ENCODE assay signal across 2 cellular contexts in genomic region chr1:201025571-201026002, GRCh38.
TF ChIP-seq lines count a peak whose summit lies in the region.

No MANE protein-coding gene starts in this region.

TF ChIP-seq in Ishikawa, 13 proteins besides CTCF, POLR2A, EP300 and RAD21 (continued from another document):
- TF ChIP-seq YY1 (IDR thresholded peaks at IDR 0.05; ENCODE audit: low read depth) (no peak), CREB1 (IDR thresholded peaks at IDR 0.05; ENCODE audit: low read depth) (no peak), TAF1 (IDR thresholded peaks at IDR 0.05; ENCODE audit: low read depth) (no peak), TCF12 (IDR thresholded peaks at IDR 0.05; ENCODE audit: low read depth) (no peak), TEAD4 (IDR thresholded peaks at IDR 0.05) (no peak), FOXM1 (IDR thresholded peaks at IDR 0.05; ENCODE audit: borderline replicate concordance, low read depth) (no peak), MAX (IDR thresholded peaks at IDR 0.05) (no peak), EGR1 (IDR thresholded peaks at IDR 0.05) (no peak), REST (IDR thresholded peaks at IDR 0.05; ENCODE audit: low read depth) (no peak), ZBTB7A (IDR thresholded peaks at IDR 0.05; ENCODE audit: low read depth) (no peak), NFIC (IDR thresholded peaks at IDR 0.05) (no peak), USF1 (IDR thresholded peaks at IDR 0.05) (no peak)
TF ChIP-seq in Ishikawa: peak in this region for 0.

TF ChIP-seq in GM12878, 131 proteins besides CTCF, POLR2A, EP300 and RAD21 (continued from another document and continues in another):
- TF ChIP-seq PRDM15 (CRISPR knock-in tag; IDR thresholded peaks at IDR 0.05): no peak
- peak; percentile 75 for TF ChIP-seq JUNB (IDR thresholded peaks at IDR 0.05)
- no peak for TF ChIP-seq SP1 (IDR thresholded peaks at IDR 0.05; ENCODE audit: low read depth, low read length)
- no peak for TF ChIP-seq HDAC2 (IDR thresholded peaks at IDR 0.05)
- TF ChIP-seq PAX8 (IDR thresholded peaks at IDR 0.05): no peak
- TF ChIP-seq ZZZ3 (IDR thresholded peaks at IDR 0.05; ENCODE audit: control insufficient read depth, insufficient read length, low read depth): no peak
- TF ChIP-seq RUNX3 (IDR thresholded peaks at IDR 0.05; ENCODE audit: low read length): no peak
- TF ChIP-seq ZBTB4 (CRISPR knock-in tag; IDR thresholded peaks at IDR 0.05): no peak
- peak; percentile 84 for TF ChIP-seq EED (IDR thresholded peaks at IDR 0.05; ENCODE audit: low read depth)
- no peak for TF ChIP-seq TBL1XR1 (IDR thresholded peaks at IDR 0.05; ENCODE audit: low read depth, low read length)
- no peak for TF ChIP-seq MEF2A (IDR thresholded peaks at IDR 0.05; ENCODE audit: insufficient read depth, low read depth, low read length)
- no peak for TF ChIP-seq KDM1A (IDR thresholded peaks at IDR 0.05; ENCODE audit: borderline replicate concordance)
- no peak for TF ChIP-seq ASH2L (IDR thresholded peaks at IDR 0.05; ENCODE audit: borderline replicate concordance, low read depth)
- TF ChIP-seq KLF5 (IDR thresholded peaks at IDR 0.05; ENCODE audit: partially characterized antibody): no peak
- no peak for TF ChIP-seq USF2 (IDR thresholded peaks at IDR 0.05; ENCODE audit: borderline replicate concordance, low read depth, low read length)
- TF ChIP-seq MYC (IDR thresholded peaks at IDR 0.05; ENCODE audit: insufficient read depth, insufficient read length, insufficient replicate concordance, low read length, severe bottlenecking): no peak
- TF ChIP-seq KAT2A (conservative IDR thresholded peaks at IDR 0.05; ENCODE audit: control insufficient read depth, low read depth, low read length): no peak
- no peak for TF ChIP-seq EZH2 (IDR thresholded peaks at IDR 0.05; ENCODE audit: borderline replicate concordance, control insufficient read depth, low read depth, low read length)
- no peak for TF ChIP-seq YY1 (IDR thresholded peaks at IDR 0.05; ENCODE audit: low read depth, low read length)
- TF ChIP-seq IKZF2 (IDR thresholded peaks at IDR 0.05): peak in 1 of 2 experiments; percentile 21; a peak in 1 of 4 replicates
- TF ChIP-seq IKZF1 (conservative IDR thresholded peaks at IDR 0.05): peak; percentile 49
- peak; percentile 28 for TF ChIP-seq RELA (IDR thresholded peaks at IDR 0.05; ENCODE audit: borderline replicate concordance, partially characterized antibody)
- TF ChIP-seq WRNIP1 (IDR thresholded peaks at IDR 0.05; ENCODE audit: borderline replicate concordance, low read depth, low read length): no peak
- 0 out of 2 replicates have a peak, but pooled peaks have one; percentile 10 for TF ChIP-seq HDGF (IDR thresholded peaks at IDR 0.05)
- TF ChIP-seq CEBPB (IDR thresholded peaks at IDR 0.05; ENCODE audit: borderline replicate concordance in 1 of 2, low read depth in 2 of 2, low read length in 2 of 2): no peak
- TF ChIP-seq CBX5 (IDR thresholded peaks at IDR 0.05; ENCODE audit: low read depth): no peak
- TF ChIP-seq YBX1 (IDR thresholded peaks at IDR 0.05): no peak
- peak; percentile 54; the same call in 1 of the 2 replicates for TF ChIP-seq IRF4 (IDR thresholded peaks at IDR 0.05; ENCODE audit: low read depth, low read length)
- TF ChIP-seq PML (IDR thresholded peaks at IDR 0.05; ENCODE audit: low read length): no peak
- TF ChIP-seq TARDBP (IDR thresholded peaks at IDR 0.05; ENCODE audit: borderline replicate concordance): no peak
- TF ChIP-seq SKIL (IDR thresholded peaks at IDR 0.05; ENCODE audit: low read depth, poor library complexity, severe bottlenecking): no peak
- TF ChIP-seq CUX1 (IDR thresholded peaks at IDR 0.05; ENCODE audit: insufficient replicate concordance, low read depth, low read length): no peak
- TF ChIP-seq RB1 (IDR thresholded peaks at IDR 0.05; ENCODE audit: borderline replicate concordance): peak; percentile 45; the same call in 1 of the 2 replicates
- no peak for TF ChIP-seq ZNF622 (IDR thresholded peaks at IDR 0.05)
- no peak for TF ChIP-seq RCOR1 (conservative IDR thresholded peaks at IDR 0.05; ENCODE audit: low read depth, low read length)
- TF ChIP-seq GATAD2B (conservative IDR thresholded peaks at IDR 0.05; ENCODE audit: low read depth): no peak
- no peak for TF ChIP-seq SMARCA5 (IDR thresholded peaks at IDR 0.05)
- TF ChIP-seq RELB (IDR thresholded peaks at IDR 0.05; ENCODE audit: low read depth): no peak
- no peak for TF ChIP-seq CHD4 (IDR thresholded peaks at IDR 0.05)
- no peak for TF ChIP-seq ESRRA (IDR thresholded peaks at IDR 0.05; ENCODE audit: low read length)
- TF ChIP-seq MTA3 (IDR thresholded peaks at IDR 0.05; ENCODE audit: borderline replicate concordance, low read length): no peak
